In the genomic region with DNA sequence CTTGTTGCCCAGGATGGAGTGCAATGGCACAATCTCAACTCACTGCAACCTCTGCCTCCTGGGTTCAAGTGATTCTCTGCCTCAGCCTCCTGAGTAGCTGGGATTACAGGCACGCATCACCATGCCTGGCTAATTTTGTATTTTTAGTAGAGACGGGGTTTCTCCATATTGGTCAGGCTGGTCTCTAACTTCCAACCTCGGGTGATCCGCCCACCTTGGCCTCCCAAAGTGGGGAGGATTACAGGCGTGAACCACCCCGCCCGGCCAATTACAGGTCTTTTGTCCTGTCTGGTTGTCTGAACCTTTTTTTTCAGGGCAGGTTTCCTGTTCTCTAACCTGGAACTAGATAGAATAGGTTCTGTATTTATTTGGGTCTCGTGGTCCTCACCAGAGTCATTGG, we compare ENCODE assay signal across 14 cellular contexts. TPM values are rescaled to one million over a fixed set of nuclear protein-coding genes. Genes with fewer than 3 reads are reported as not detected.
"Had no signal": no experiment of that assay in that cellular context is flagged by ENCODE, and none has a peak within 500 bp of the region (broad histone marks: within the 10 kb centered on the region; RNA-seq: fewer than 3 reads in every experiment).

No MANE protein-coding gene starts in this region.

RNA-seq across cellular contexts. Expression of gene CSH2, which starts 17.1 kb away (rescaled TPM):
- total RNA-seq: activated B cell treated with CpG ODN at 0.5 μM for 24 hours; activated CD4-positive, alpha-beta memory T cell treated with anti-CD3 and anti-CD28 coated beads for 36 hours; activated CD4-positive, alpha-beta memory T cell treated with anti-CD3 and anti-CD28 coated beads, Interleukin-2, amount 10 ng/mL, durations not matched to agents 7 days and 5 days; activated CD4-positive, alpha-beta T cell treated with anti-CD3 and anti-CD28 coated beads for 36 hours; activated CD4-positive, alpha-beta T cell treated with anti-CD3 and anti-CD28 coated beads, Interleukin-2, amount 10 ng/mL, durations not matched to agents 24 days and 14 days; activated CD4-positive, alpha-beta T cell treated with anti-CD3 and anti-CD28 coated beads, Interleukin-2, amount 10 ng/mL, durations not matched to agents 7 days and 5 days; activated CD8-positive, alpha-beta memory T cell treated with anti-CD3 and anti-CD28 coated beads for 36 hours; activated CD8-positive, alpha-beta T cell treated with anti-CD3 and anti-CD28 coated beads for 36 hours; activated CD8-positive, alpha-beta T cell treated with anti-CD3 and anti-CD28 coated beads, Interleukin-2, amount 10 ng/mL, durations not matched to agents 7 days and 5 days; T-cell; T-helper 1 cell treated with Interleukin-12 subunit alpha and Interleukin-12 subunit beta and Interleukin-4 antibody, amounts not matched to agents 30 ng/mL and 1 ng/mL, for 36 hours; T-helper 2 cell treated with Interferon-gamma antibody and Interleukin-4, amounts not matched to agents 100 ng/mL and 5 ng/mL, for 36 hours; WTC11 had no signal

RNA-seq across cellular contexts. Expression of gene GH2, which starts 25.3 kb away (rescaled TPM):
- total RNA-seq: activated B cell treated with CpG ODN at 0.5 μM for 24 hours; activated CD4-positive, alpha-beta memory T cell treated with anti-CD3 and anti-CD28 coated beads for 36 hours; activated CD4-positive, alpha-beta memory T cell treated with anti-CD3 and anti-CD28 coated beads, Interleukin-2, amount 10 ng/mL, durations not matched to agents 7 days and 5 days; activated CD4-positive, alpha-beta T cell treated with anti-CD3 and anti-CD28 coated beads for 36 hours; activated CD4-positive, alpha-beta T cell treated with anti-CD3 and anti-CD28 coated beads, Interleukin-2, amount 10 ng/mL, durations not matched to agents 24 days and 14 days; activated CD4-positive, alpha-beta T cell treated with anti-CD3 and anti-CD28 coated beads, Interleukin-2, amount 10 ng/mL, durations not matched to agents 7 days and 5 days; activated CD8-positive, alpha-beta memory T cell treated with anti-CD3 and anti-CD28 coated beads for 36 hours; activated CD8-positive, alpha-beta T cell treated with anti-CD3 and anti-CD28 coated beads for 36 hours; activated CD8-positive, alpha-beta T cell treated with anti-CD3 and anti-CD28 coated beads, Interleukin-2, amount 10 ng/mL, durations not matched to agents 7 days and 5 days; T-cell; T-helper 1 cell treated with Interleukin-12 subunit alpha and Interleukin-12 subunit beta and Interleukin-4 antibody, amounts not matched to agents 30 ng/mL and 1 ng/mL, for 36 hours; T-helper 17 cell; T-helper 2 cell treated with Interferon-gamma antibody and Interleukin-4, amounts not matched to agents 100 ng/mL and 5 ng/mL, for 36 hours had no signal
